18 cellular contexts compared by ENCODE assay signal in the genomic region with DNA sequence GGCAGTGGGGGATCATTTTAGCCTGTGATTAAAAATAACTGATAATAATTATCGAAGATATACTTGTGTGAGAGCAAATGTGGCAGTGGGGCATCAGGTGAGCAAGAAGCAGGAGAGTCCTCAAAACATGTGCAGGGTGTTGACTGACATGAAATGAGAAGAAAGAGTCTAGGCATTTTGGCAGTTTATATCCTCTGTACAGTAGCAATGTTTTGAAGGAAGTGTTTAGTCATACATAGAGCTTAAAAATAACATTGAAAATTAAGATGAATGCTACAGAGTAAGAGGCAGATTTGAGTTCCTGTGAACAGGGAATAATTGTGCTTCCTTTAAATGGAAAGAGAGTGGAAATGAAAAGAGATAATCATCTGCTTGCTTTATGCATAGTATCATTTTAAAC. TPM values are rescaled to one million over a fixed set of nuclear protein-coding genes. Genes with fewer than 3 reads are reported as not detected.
"Had no signal": no experiment of that assay in that cellular context is flagged by ENCODE, and none has a peak within 500 bp of the region (broad histone marks: within the 10 kb centered on the region; RNA-seq: fewer than 3 reads in every experiment).

No MANE protein-coding gene starts in this region.

- H3K4me1 ChIP-seq: lower lobe of right lung, parathyroid adenoma, stomach had no signal

- H3K27me3 ChIP-seq: cardiac muscle cell, stomach had no signal

- H3K4me3 ChIP-seq: cardiac muscle cell, lower lobe of right lung, stomach, thoracic aorta had no signal

- DNase-seq: activated gamma-delta T cell treated with Interleukin-2 at 50 U/mL for 16 hours; activated naive CD8-positive, alpha-beta T cell treated with anti-CD3 and anti-CD28 coated beads for 36 hours; cortex of kidney; effector memory CD8-positive, alpha-beta T cell; erythroblast; hypothalamus; lower lobe of right lung; naive B cell; retina; stimulated activated CD4-positive, alpha-beta T cell treated with anti-CD3 and anti-CD28 coated beads, Interleukin-15, amount 100 ng/mL, for 24 hours; stimulated activated CD4-positive, alpha-beta T cell treated with anti-CD3 and anti-CD28 coated beads, Interleukin-4, amount 100 ng/mL, for 24 hours; stomach had no signal

- ATAC-seq: effector memory CD8-positive, alpha-beta T cell; lower lobe of right lung had no signal

- H3K27ac ChIP-seq: cardiac muscle cell, lower lobe of right lung, parathyroid adenoma, stomach, thoracic aorta had no signal

- H3K9me3 ChIP-seq: lower lobe of right lung, stomach, thoracic aorta had no signal

RNA-seq across cellular contexts. Expression of gene HEPACAM2, which starts 53.3 kb away (rescaled TPM):
- total RNA-seq: activated naive CD8-positive, alpha-beta T cell treated with anti-CD3 and anti-CD28 coated beads for 36 hours; cardiac muscle cell; skeletal muscle tissue; T-helper 2 cell treated with Interferon-gamma antibody and Interleukin-4, amounts not matched to agents 100 ng/mL and 5 ng/mL, for 36 hours; thoracic aorta; ureter had no signal
